ENCODE assay signal across 15 cellular contexts in the genomic region with DNA sequence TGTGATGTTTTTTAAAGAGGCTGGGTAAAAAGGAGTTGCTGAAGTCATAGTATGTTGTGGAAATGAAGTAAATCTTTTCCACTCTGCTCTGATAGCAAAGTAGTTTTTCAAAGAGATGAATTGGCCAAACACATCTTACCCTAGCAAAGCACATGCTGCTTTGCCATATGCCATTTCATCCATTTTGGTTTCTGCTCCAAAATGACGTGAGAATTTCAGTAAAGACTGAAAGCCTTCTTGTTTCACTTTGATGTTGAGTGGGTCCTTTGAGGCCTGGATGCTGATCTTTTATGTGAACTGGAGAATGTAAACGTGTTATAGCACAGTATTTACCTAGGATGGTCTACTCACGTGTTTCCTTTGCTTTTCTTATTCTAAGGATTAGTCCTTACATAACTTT.
DNase-seq lines count a peak whose midpoint lies in the region; ATAC-seq and TF ChIP-seq lines count a peak whose summit lies in the region.
"Had no signal": no experiment of that assay in that cellular context is flagged by ENCODE, and none has a peak within 500 bp of the region (broad histone marks: within the 10 kb centered on the region; RNA-seq: fewer than 3 reads in every experiment).

No MANE protein-coding gene starts in this region.

- no peak for DNase-seq in natural killer cell treated with Interleukin-12 subunit alpha and Interleukin-12 subunit beta and Interleukin-15 and Interleukin-18, amount 100 ng/mL, for 72 hours (ENCODE audit: low spot score)
- no peak for DNase-seq in natural killer cell
- DNase-seq in T-helper 2 cell treated with Interferon-gamma antibody and Interleukin-4, amounts not matched to agents 5 μg/mL and 100 μg/mL, for 36 hours (ENCODE audit: low spot score) = no peak
- DNase-seq in central memory CD8-positive, alpha-beta T cell (ENCODE audit: low spot score in 2 of 2) = no peak
- no peak for DNase-seq in Peyer's patch
- DNase-seq in activated naive CD4-positive, alpha-beta T cell treated with anti-CD3 and anti-CD28 coated beads, Interleukin-2, amount 50 U/mL, for 72 hours (ENCODE audit: low spot score in 2 of 2) = no peak
- DNase-seq in breast epithelium (ENCODE audit: low spot score in 2 of 2) = no peak
- DNase-seq: H9, KG1, NCI-H1048, NCI-H2081 treated with DMSO at 0.1 percent for 48 hours, NCI-H510A, NCI-H774, PC-3 had no signal

- intact Hi-C loops in natural killer cell (cut with micrococcal nuclease) = no loop called here
- intact Hi-C loops in breast epithelium (cut with DNase I; ENCODE audit: low total_unique reads) = no loop called here

- H3K27me3 ChIP-seq in Peyer's patch (no peaks in the 10 kb centered on the region), breast epithelium (no peaks in the 10 kb centered on the region)

- H3K27me3 Mint-ChIP-seq in natural killer cell treated with Interleukin-12 subunit alpha and Interleukin-12 subunit beta and Interleukin-15 and Interleukin-18, amount 100 ng/mL, for 72 hours = no peaks in the 10 kb centered on the region
- no peaks in the 10 kb centered on the region for H3K27me3 Mint-ChIP-seq in natural killer cell (ENCODE audit: low read depth in 2 of 2)
- no peaks in the 10 kb centered on the region for H3K27me3 Mint-ChIP-seq in T-helper 2 cell treated with Interferon-gamma antibody and Interleukin-4, amounts not matched to agents 5 μg/mL and 100 μg/mL, for 36 hours (ENCODE audit: low read depth)
- H3K27me3 Mint-ChIP-seq in central memory CD8-positive, alpha-beta T cell = no peaks in the 10 kb centered on the region

- peak overlapping the region in 1 of 2 donors; percentile 85 for H3K27ac Mint-ChIP-seq in natural killer cell treated with Interleukin-12 subunit alpha and Interleukin-12 subunit beta and Interleukin-15 and Interleukin-18, amount 100 ng/mL, for 72 hours
- H3K27ac Mint-ChIP-seq in natural killer cell = peak overlapping the region in 1 of 2 donors; percentile 67
- peak overlapping the region; percentile 69 for H3K27ac Mint-ChIP-seq in T-helper 2 cell treated with Interferon-gamma antibody and Interleukin-4, amounts not matched to agents 5 μg/mL and 100 μg/mL, for 36 hours
- peak overlapping the region; percentile 90 for H3K27ac Mint-ChIP-seq in central memory CD8-positive, alpha-beta T cell (ENCODE audit: low read depth)
- H3K27ac Mint-ChIP-seq in activated naive CD4-positive, alpha-beta T cell treated with anti-CD3 and anti-CD28 coated beads, Interleukin-2, amount 50 U/mL, for 72 hours = no peak overlapping the region

- ATAC-seq in natural killer cell treated with Interleukin-12 subunit alpha and Interleukin-12 subunit beta and Interleukin-15 and Interleukin-18, amount 100 ng/mL, for 72 hours = no peak
- ATAC-seq in natural killer cell = no peak
- no peak for ATAC-seq in central memory CD8-positive, alpha-beta T cell (replicated peaks; ENCODE audit: extremely low read depth, poor library complexity, severe bottlenecking)
- no peak for ATAC-seq in activated naive CD4-positive, alpha-beta T cell treated with anti-CD3 and anti-CD28 coated beads, Interleukin-2, amount 50 U/mL, for 72 hours
- ATAC-seq: HepG2, PC-3 had no signal

- peaks cover 4% of the 10 kb centered on the region for H3K36me3 Mint-ChIP-seq in natural killer cell treated with Interleukin-12 subunit alpha and Interleukin-12 subunit beta and Interleukin-15 and Interleukin-18, amount 100 ng/mL, for 72 hours
- no peaks in the 10 kb centered on the region for H3K36me3 Mint-ChIP-seq in natural killer cell
- peaks cover 21% of the 10 kb centered on the region for H3K36me3 Mint-ChIP-seq in T-helper 2 cell treated with Interferon-gamma antibody and Interleukin-4, amounts not matched to agents 5 μg/mL and 100 μg/mL, for 36 hours (ENCODE audit: low read depth)
- peaks cover 17% of the 10 kb centered on the region for H3K36me3 Mint-ChIP-seq in central memory CD8-positive, alpha-beta T cell (ENCODE audit: insufficient read depth)
- peaks cover 0 to 10% of the 10 kb centered on the region in 2 donors for H3K36me3 Mint-ChIP-seq in activated naive CD4-positive, alpha-beta T cell treated with anti-CD3 and anti-CD28 coated beads, Interleukin-2, amount 50 U/mL, for 72 hours

- TF ChIP-seq CTCF in natural killer cell (IDR thresholded peaks at IDR 0.05) (no peak), Peyer's patch (IDR thresholded peaks at IDR 0.05) (no peak), breast epithelium (IDR thresholded peaks at IDR 0.05) (no peak)

- H3K4me1 ChIP-seq in Peyer's patch (no peaks in the 10 kb centered on the region), breast epithelium (no peaks in the 10 kb centered on the region)

- H3K4me3 Mint-ChIP-seq in natural killer cell treated with Interleukin-12 subunit alpha and Interleukin-12 subunit beta and Interleukin-15 and Interleukin-18, amount 100 ng/mL, for 72 hours = peak overlapping the region; percentile 67
- no peak overlapping the region for H3K4me3 Mint-ChIP-seq in natural killer cell
- H3K4me3 Mint-ChIP-seq in T-helper 2 cell treated with Interferon-gamma antibody and Interleukin-4, amounts not matched to agents 5 μg/mL and 100 μg/mL, for 36 hours = no peak overlapping the region
- H3K4me3 Mint-ChIP-seq in central memory CD8-positive, alpha-beta T cell = peak overlapping the region; percentile 52
- H3K4me3 Mint-ChIP-seq: H9 had no signal

- TF ChIP-seq POLR2A in Peyer's patch (IDR thresholded peaks at IDR 0.05) (no peak), breast epithelium (IDR thresholded peaks at IDR 0.05) (no peak)

- peaks cover 0 to 21% of the 10 kb centered on the region in 2 donors for H3K4me1 Mint-ChIP-seq in natural killer cell treated with Interleukin-12 subunit alpha and Interleukin-12 subunit beta and Interleukin-15 and Interleukin-18, amount 100 ng/mL, for 72 hours (ENCODE audit: low read depth in 2 of 2)
- H3K4me1 Mint-ChIP-seq in natural killer cell = no peaks in the 10 kb centered on the region
- peaks cover 24% of the 10 kb centered on the region for H3K4me1 Mint-ChIP-seq in T-helper 2 cell treated with Interferon-gamma antibody and Interleukin-4, amounts not matched to agents 5 μg/mL and 100 μg/mL, for 36 hours (ENCODE audit: low read depth)
- no peaks in the 10 kb centered on the region for H3K4me1 Mint-ChIP-seq in central memory CD8-positive, alpha-beta T cell

- H3K9me3 Mint-ChIP-seq in natural killer cell treated with Interleukin-12 subunit alpha and Interleukin-12 subunit beta and Interleukin-15 and Interleukin-18, amount 100 ng/mL, for 72 hours = no peaks in the 10 kb centered on the region
- H3K9me3 Mint-ChIP-seq in natural killer cell = no peaks in the 10 kb centered on the region
- no peaks in the 10 kb centered on the region for H3K9me3 Mint-ChIP-seq in T-helper 2 cell treated with Interferon-gamma antibody and Interleukin-4, amounts not matched to agents 5 μg/mL and 100 μg/mL, for 36 hours
- H3K9me3 Mint-ChIP-seq in central memory CD8-positive, alpha-beta T cell = no peaks in the 10 kb centered on the region
- H3K9me3 Mint-ChIP-seq in activated naive CD4-positive, alpha-beta T cell treated with anti-CD3 and anti-CD28 coated beads, Interleukin-2, amount 50 U/mL, for 72 hours = no peaks in the 10 kb centered on the region
- H3K9me3 Mint-ChIP-seq: H9 had no signal

- H3K4me3 ChIP-seq in Peyer's patch (no peak overlapping the region), breast epithelium (no peak overlapping the region)

- H3K9me3 ChIP-seq in Peyer's patch (no peaks in the 10 kb centered on the region), breast epithelium (no peaks in the 10 kb centered on the region)

- H3K36me3 ChIP-seq in Peyer's patch (peaks cover 0 to 66% (median 0%) of the 10 kb centered on the region in 3 donors), breast epithelium (peaks cover 3% of the 10 kb centered on the region)

- no peak overlapping the region for H3K27ac ChIP-seq in Peyer's patch
- H3K27ac ChIP-seq in breast epithelium = no peak overlapping the region

Comparison
In these comparisons a context has a peak if more than half of its experiments do, and no peak if none do; other contexts are left out.
1. H3K4me3 Mint-ChIP-seq: peak in natural killer cell treated with Interleukin-12 subunit alpha and Interleukin-12 subunit beta and Interleukin-15 and Interleukin-18, amount 100 ng/mL, for 72 hours (single experiment) and central memory CD8-positive, alpha-beta T cell (single experiment); none in natural killer cell (single experiment) and T-helper 2 cell treated with Interferon-gamma antibody and Interleukin-4, amounts not matched to agents 5 μg/mL and 100 μg/mL, for 36 hours (single experiment).
2. H3K27ac Mint-ChIP-seq: peak in T-helper 2 cell treated with Interferon-gamma antibody and Interleukin-4, amounts not matched to agents 5 μg/mL and 100 μg/mL, for 36 hours (single experiment) and central memory CD8-positive, alpha-beta T cell (single experiment); none in activated naive CD4-positive, alpha-beta T cell treated with anti-CD3 and anti-CD28 coated beads, Interleukin-2, amount 50 U/mL, for 72 hours (0 of 2).